Comparison of ENCODE assay signal across 10 cellular contexts in the genomic region with DNA sequence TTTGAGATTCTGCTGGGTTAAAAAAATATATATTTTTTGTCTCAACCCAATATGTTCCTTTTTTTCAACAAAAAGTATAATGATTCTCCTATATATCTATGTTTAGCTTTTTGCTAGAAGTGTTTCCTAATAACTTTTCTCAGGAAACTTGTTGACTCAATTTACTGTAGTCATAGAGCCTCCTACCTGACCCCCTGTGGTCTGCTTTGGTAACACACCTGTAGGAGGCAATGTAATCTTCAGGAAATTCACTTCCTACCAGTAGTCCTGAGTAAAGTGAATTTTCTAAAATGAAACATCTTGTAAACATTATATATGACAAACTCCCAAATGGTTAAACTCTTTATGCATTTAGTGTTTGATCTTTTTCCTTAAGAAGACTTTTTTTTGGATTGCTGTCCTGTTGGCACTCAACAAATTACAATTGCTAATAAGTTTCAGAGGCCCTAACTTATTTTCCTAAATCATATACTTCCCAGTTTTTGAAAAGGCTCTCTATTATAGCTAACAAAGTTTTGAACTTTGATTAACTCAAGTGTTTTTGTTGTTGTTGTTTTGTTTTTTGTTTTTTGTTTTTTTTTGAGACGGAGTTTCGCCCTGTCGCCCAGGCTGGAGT.
A peak's percentile ranks its signal among the peaks of the same experiment; 100 is the strongest.
DNase-seq lines count a peak whose midpoint lies in the region; ATAC-seq and TF ChIP-seq lines count a peak whose summit lies in the region.
"Had no signal": no experiment of that assay in that cellular context is flagged by ENCODE, and none has a peak within 500 bp of the region (broad histone marks: within the 10 kb centered on the region; RNA-seq: fewer than 3 reads in every experiment).

No MANE protein-coding gene starts in this region.

- no TSS peak for BruUV-seq in A673 (replicated peaks; lab: Mats Ljungman, UMichigan)

- CTCF ChIA-PET in A673 (lab: Charles Lee) = no interaction called here

- H3K27ac Mint-ChIP-seq in progenitor cell of endocrine pancreas = no peak overlapping the region

- no peak overlapping the region for H3K4me3 Mint-ChIP-seq in progenitor cell of endocrine pancreas (ENCODE audit: low read depth)
- H3K4me3 Mint-ChIP-seq: central memory CD8-positive, alpha-beta T cell had no signal

- H3K4me3 ChIP-seq in A673 (ENCODE audit: low read depth, low read length, poor library complexity, severe bottlenecking) (no peak overlapping the region), GM12875 (ENCODE audit: low read depth, low read length) (no peak overlapping the region), NT2/D1 (ENCODE audit: insufficient read length, low read depth) (no peak overlapping the region), colonic mucosa (no peak overlapping the region)
- H3K4me3 ChIP-seq: HAP-1 had no signal

- no peaks in the 10 kb centered on the region for H3K27me3 Mint-ChIP-seq in progenitor cell of endocrine pancreas
- H3K27me3 Mint-ChIP-seq: central memory CD8-positive, alpha-beta T cell had no signal

- H3K27ac ChIP-seq in A673 (ENCODE audit: low read depth, low read length, poor library complexity, severe bottlenecking) (no peak overlapping the region), colonic mucosa (no peak overlapping the region)

- no peak overlapping the region for H3K9ac ChIP-seq in NT2/D1 (ENCODE audit: insufficient read length, low read depth)
- no peak overlapping the region for H3K9ac ChIP-seq in colonic mucosa (ENCODE audit: low read depth in 2 of 2, low read length in 2 of 2)

- H3K27me3 ChIP-seq in A673 (replicated peaks; ENCODE audit: insufficient read depth, low read depth, low read length, poor library complexity) = no peaks in the 10 kb centered on the region
- H3K27me3 ChIP-seq in NT2/D1 (ENCODE audit: insufficient read depth, insufficient read length) = no peaks in the 10 kb centered on the region
- H3K27me3 ChIP-seq in colonic mucosa = no peaks in the 10 kb centered on the region

- POLR2A ChIA-PET in A673 (lab: Charles Lee; ENCODE audit: low non-redundant PET) = no interaction called here

- no peak for ATAC-seq in GM19455 (IDR thresholded peaks at IDR 0.05; ENCODE audit: unreplicated experiment)

- H3K9me3 ChIP-seq in A673 (ENCODE audit: low read depth, low read length, poor library complexity, severe bottlenecking) = no peaks in the 10 kb centered on the region
- no peaks in the 10 kb centered on the region for H3K9me3 ChIP-seq in NT2/D1 (ENCODE audit: insufficient read depth, low read length)
- H3K9me3 ChIP-seq in colonic mucosa = no peaks in the 10 kb centered on the region
- H3K9me3 ChIP-seq: HAP-1 had no signal

- peak; percentile 55 for DNase-seq in A673 (ENCODE audit: low spot score)
- DNase-seq in NT2/D1 (ENCODE audit: low read depth, low spot score) = peak; percentile 6
- DNase-seq in colonic mucosa = no peak
- no peak for DNase-seq in progenitor cell of endocrine pancreas (ENCODE audit: low spot score, unreplicated experiment)
- no peak for DNase-seq in glomerular visceral epithelial cell (ENCODE audit: extremely low spot score)
- DNase-seq in hippocampal formation (lab: John Stamatoyannopoulos, UW) = no peak

- intact Hi-C loops in A673 (cut with micrococcal nuclease; ENCODE audit: unreplicated experiment) (no loop called here), colonic mucosa (cut with DNase I) (no loop called here)

- H3K9me3 Mint-ChIP-seq in progenitor cell of endocrine pancreas (ENCODE audit: low read depth) = no peaks in the 10 kb centered on the region
- H3K9me3 Mint-ChIP-seq: central memory CD8-positive, alpha-beta T cell had no signal

- H3K36me3 Mint-ChIP-seq in progenitor cell of endocrine pancreas (ENCODE audit: insufficient read depth) = no peaks in the 10 kb centered on the region

- H3K4me1 ChIP-seq in A673 (ENCODE audit: insufficient read depth, low read length, poor library complexity, severe bottlenecking) (peaks cover 16% of the 10 kb centered on the region), NT2/D1 (ENCODE audit: insufficient read depth, insufficient read length) (no peaks in the 10 kb centered on the region), colonic mucosa (no peaks in the 10 kb centered on the region)

- peaks cover 2% of the 10 kb centered on the region for H3K4me1 Mint-ChIP-seq in progenitor cell of endocrine pancreas (ENCODE audit: low read depth)
- H3K4me1 Mint-ChIP-seq: central memory CD8-positive, alpha-beta T cell had no signal

- H3K36me3 ChIP-seq in A673 (ENCODE audit: insufficient read depth, low read length, poor library complexity, severe bottlenecking) (no peaks in the 10 kb centered on the region), NT2/D1 (ENCODE audit: insufficient read depth, insufficient read length, low read length) (no peaks in the 10 kb centered on the region), colonic mucosa (no peaks in the 10 kb centered on the region)
- H3K36me3 ChIP-seq: HAP-1 had no signal

- TF ChIP-seq CTCF in A673 (conservative IDR thresholded peaks at IDR 0.05; ENCODE audit: low read depth, low read length) = peak; percentile 48
- TF ChIP-seq CTCF in GM12875 (IDR thresholded peaks at IDR 0.05; ENCODE audit: borderline replicate concordance, insufficient read depth, low read depth, low read length) = peak; percentile 59; the same call in 1 of the 2 replicates
- peak; percentile 46 for TF ChIP-seq CTCF in colonic mucosa (IDR thresholded peaks at IDR 0.05)
- peak; percentile 63 for TF ChIP-seq CTCF in progenitor cell of endocrine pancreas (IDR thresholded peaks at IDR 0.05; ENCODE audit: unreplicated experiment)

Comparison
In these comparisons a context has a peak if more than half of its experiments do, and no peak if none do; other contexts are left out.
1. DNase-seq: peak in A673 (single experiment) and NT2/D1 (single experiment); none in colonic mucosa (single experiment), progenitor cell of endocrine pancreas (single experiment), glomerular visceral epithelial cell (single experiment) and hippocampal formation (0 of 2).
2. Peak in every context shown above with its lines, with median percentiles within 50 percentile points of each other: CTCF ChIP-seq.